Comparison of ENCODE assay signal across 8 cellular contexts in genomic region chr5:150000261-150000989, GRCh38. TPM values are rescaled to one million over a fixed set of nuclear protein-coding genes. Genes with fewer than 3 reads are reported as not detected.
DNase-seq lines count a peak whose midpoint lies in the region; ATAC-seq and TF ChIP-seq lines count a peak whose summit lies in the region.

A gene with protein sequence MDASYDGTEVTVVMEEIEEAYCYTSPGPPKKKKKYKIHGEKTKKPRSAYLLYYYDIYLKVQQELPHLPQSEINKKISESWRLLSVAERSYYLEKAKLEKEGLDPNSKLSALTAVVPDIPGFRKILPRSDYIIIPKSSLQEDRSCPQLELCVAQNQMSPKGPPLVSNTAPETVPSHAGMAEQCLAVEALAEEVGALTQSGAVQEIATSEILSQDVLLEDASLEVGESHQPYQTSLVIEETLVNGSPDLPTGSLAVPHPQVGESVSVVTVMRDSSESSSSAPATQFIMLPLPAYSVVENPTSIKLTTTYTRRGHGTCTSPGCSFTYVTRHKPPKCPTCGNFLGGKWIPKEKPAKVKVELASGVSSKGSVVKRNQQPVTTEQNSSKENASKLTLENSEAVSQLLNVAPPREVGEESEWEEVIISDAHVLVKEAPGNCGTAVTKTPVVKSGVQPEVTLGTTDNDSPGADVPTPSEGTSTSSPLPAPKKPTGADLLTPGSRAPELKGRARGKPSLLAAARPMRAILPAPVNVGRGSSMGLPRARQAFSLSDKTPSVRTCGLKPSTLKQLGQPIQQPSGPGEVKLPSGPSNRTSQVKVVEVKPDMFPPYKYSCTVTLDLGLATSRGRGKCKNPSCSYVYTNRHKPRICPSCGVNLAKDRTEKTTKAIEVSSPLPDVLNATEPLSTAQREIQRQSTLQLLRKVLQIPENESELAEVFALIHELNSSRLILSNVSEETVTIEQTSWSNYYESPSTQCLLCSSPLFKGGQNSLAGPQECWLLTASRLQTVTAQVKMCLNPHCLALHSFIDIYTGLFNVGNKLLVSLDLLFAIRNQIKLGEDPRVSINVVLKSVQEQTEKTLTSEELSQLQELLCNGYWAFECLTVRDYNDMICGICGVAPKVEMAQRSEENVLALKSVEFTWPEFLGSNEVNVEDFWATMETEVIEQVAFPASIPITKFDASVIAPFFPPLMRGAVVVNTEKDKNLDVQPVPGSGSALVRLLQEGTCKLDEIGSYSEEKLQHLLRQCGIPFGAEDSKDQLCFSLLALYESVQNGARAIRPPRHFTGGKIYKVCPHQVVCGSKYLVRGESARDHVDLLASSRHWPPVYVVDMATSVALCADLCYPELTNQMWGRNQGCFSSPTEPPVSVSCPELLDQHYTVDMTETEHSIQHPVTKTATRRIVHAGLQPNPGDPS (N-terminal part only) (plus strand): TSS chr5:150000739. CDS start chr5:150004853, 4,114 bp downstream.
TIGD6 (minus strand) TSS chr5:150000654; CDS start chr5:149996348, 4,306 bp downstream.

- H3K36me3 ChIP-seq in DOHH2 (ENCODE audit: control insufficient read depth, low read length) = peaks cover 35% of the 10 kb centered on the region
- peaks cover 16% of the 10 kb centered on the region for H3K36me3 ChIP-seq in KOPT-K1 (ENCODE audit: insufficient read depth, low read length)
- H3K36me3 ChIP-seq in Peyer's patch = no peaks in the 10 kb centered on the region
- peaks cover 0 to 23% (median 0%) of the 10 kb centered on the region in 3 experiments for H3K36me3 ChIP-seq in naive thymus-derived CD4-positive, alpha-beta T cell (ENCODE audit: control insufficient read depth in 2 of 3, insufficient read depth in 3 of 3, low read length in 3 of 3)

- peaks cover 21% of the 10 kb centered on the region for H3K4me1 ChIP-seq in DOHH2 (ENCODE audit: control insufficient read depth, low read length)
- H3K4me1 ChIP-seq in Peyer's patch = peaks cover 0 to 28% (median 0%) of the 10 kb centered on the region in 4 donors
- H3K4me1 ChIP-seq in naive thymus-derived CD4-positive, alpha-beta T cell (ENCODE audit: control insufficient read depth in 2 of 2, insufficient read depth in 2 of 2, low read length in 2 of 2) = peaks cover 18 to 23% of the 10 kb centered on the region in 2 donors

- no peaks in the 10 kb centered on the region for H3K9me3 Mint-ChIP-seq in activated T-helper 1 cell treated with anti-CD3 and anti-CD28 coated beads, Interleukin-12 subunit alpha, Interleukin-12 subunit beta, Interleukin-2, Interleukin-4 antibody, amounts not matched to agents 30 ng/mL and 10 ng/mL and 1 ng/mL, durations not matched to agents 14 hours and 24 hours and 36 hours
- H3K9me3 Mint-ChIP-seq in naive thymus-derived CD4-positive, alpha-beta T cell = no peaks in the 10 kb centered on the region
- H3K9me3 Mint-ChIP-seq in stimulated activated memory B cell treated with anti-CD40 and anti-IgM and Interleukin-4, amounts not matched to agents 10 μg/mL and 1 μg/mL and 100 μg/mL, for 72 hours = no peaks in the 10 kb centered on the region

- CTCF ChIA-PET in naive thymus-derived CD4-positive, alpha-beta T cell (lab: Charles Lee) = interaction anchor here (0.7 to 1.5 kb wide), 4 partner anchors 9 to 166 kb away, joined by 3 to 4 read pairs (median 4); no protein-coding TSS in a partner anchor

- peaks cover 13% of the 10 kb centered on the region for H3F3A ChIP-seq in DOHH2 (ENCODE audit: control insufficient read depth, insufficient read depth)

- peak within 1 kb of the TSS; percentile 98 for H3K27ac Mint-ChIP-seq in activated T-helper 1 cell treated with anti-CD3 and anti-CD28 coated beads, Interleukin-12 subunit alpha, Interleukin-12 subunit beta, Interleukin-2, Interleukin-4 antibody, amounts not matched to agents 30 ng/mL and 10 ng/mL and 1 ng/mL, durations not matched to agents 14 hours and 24 hours and 36 hours
- peak within 1 kb of the TSS; percentile 75 to 98 (median 94) for H3K27ac Mint-ChIP-seq in naive thymus-derived CD4-positive, alpha-beta T cell
- H3K27ac Mint-ChIP-seq in stimulated activated memory B cell treated with anti-CD40 and anti-IgM and Interleukin-4, amounts not matched to agents 10 μg/mL and 1 μg/mL and 100 μg/mL, for 72 hours = peak within 1 kb of the TSS; percentile 87

- peak within 1 kb of the TSS; percentile 99 for H3K4me3 Mint-ChIP-seq in activated T-helper 1 cell treated with anti-CD3 and anti-CD28 coated beads, Interleukin-12 subunit alpha, Interleukin-12 subunit beta, Interleukin-2, Interleukin-4 antibody, amounts not matched to agents 30 ng/mL and 10 ng/mL and 1 ng/mL, durations not matched to agents 14 hours and 24 hours and 36 hours
- peak within 1 kb of the TSS; percentile 86 to 99 (median 93) for H3K4me3 Mint-ChIP-seq in naive thymus-derived CD4-positive, alpha-beta T cell
- H3K4me3 Mint-ChIP-seq in stimulated activated memory B cell treated with anti-CD40 and anti-IgM and Interleukin-4, amounts not matched to agents 10 μg/mL and 1 μg/mL and 100 μg/mL, for 72 hours = peak within 1 kb of the TSS; percentile 88

- peaks cover 52% of the 10 kb centered on the region for H3K4me1 Mint-ChIP-seq in activated T-helper 1 cell treated with anti-CD3 and anti-CD28 coated beads, Interleukin-12 subunit alpha, Interleukin-12 subunit beta, Interleukin-2, Interleukin-4 antibody, amounts not matched to agents 30 ng/mL and 10 ng/mL and 1 ng/mL, durations not matched to agents 14 hours and 24 hours and 36 hours (ENCODE audit: low read depth)
- H3K4me1 Mint-ChIP-seq in naive thymus-derived CD4-positive, alpha-beta T cell = peaks cover 33 to 55% (median 46%) of the 10 kb centered on the region in 7 donors
- peaks cover 46% of the 10 kb centered on the region for H3K4me1 Mint-ChIP-seq in stimulated activated memory B cell treated with anti-CD40 and anti-IgM and Interleukin-4, amounts not matched to agents 10 μg/mL and 1 μg/mL and 100 μg/mL, for 72 hours

- H3K9me2 ChIP-seq in DOHH2 (replicated peaks; ENCODE audit: control insufficient read depth, low read length) = no peaks in the 10 kb centered on the region

- TF ChIP-seq CTCF in DOHH2 (IDR thresholded peaks at IDR 0.05; ENCODE audit: low read depth, low read length, poor library complexity, severe bottlenecking) = no peak
- TF ChIP-seq CTCF in Peyer's patch (IDR thresholded peaks at IDR 0.05) = peak in 2 of 6 experiments; percentile 7 to 32

- peaks cover 54% of the 10 kb centered on the region for H3K79me2 ChIP-seq in DOHH2 (ENCODE audit: control insufficient read depth, low read length)

- POLR2A ChIA-PET in naive thymus-derived CD4-positive, alpha-beta T cell (lab: Charles Lee) = interaction anchor here (0.6 to 2.3 kb wide), 8 partner anchors 9 to 450 kb away, joined by 3 to 7 read pairs (median 3); partner anchors contain the start of gene SLC26A2

- peak; percentile 58 to 68 for TF ChIP-seq POLR2A in Peyer's patch (IDR thresholded peaks at IDR 0.05)

- H4K20me1 ChIP-seq in DOHH2 (ENCODE audit: control insufficient read depth, insufficient read depth, low read depth, low read length) = peaks cover 7% of the 10 kb centered on the region; the same call in 1 of the 2 replicates

- H3K4me2 ChIP-seq in DOHH2 (ENCODE audit: low read length) = peak within 1 kb of the TSS; percentile 96

- H3K27me3 ChIP-seq in DOHH2 (ENCODE audit: control insufficient read depth, low read length) = no peaks in the 10 kb centered on the region
- H3K27me3 ChIP-seq in Peyer's patch = no peaks in the 10 kb centered on the region
- no peaks in the 10 kb centered on the region for H3K27me3 ChIP-seq in naive thymus-derived CD4-positive, alpha-beta T cell (ENCODE audit: control insufficient read depth in 2 of 2, insufficient read depth in 2 of 2, low read length in 2 of 2)

- peak; percentile 91 to 96 (median 91) for DNase-seq in Peyer's patch
- peak; percentile 82 for DNase-seq in activated T-helper 1 cell treated with anti-CD3 and anti-CD28 coated beads, Interleukin-12 subunit alpha, Interleukin-12 subunit beta, Interleukin-2, Interleukin-4 antibody, amounts not matched to agents 30 ng/mL and 10 ng/mL and 1 ng/mL, durations not matched to agents 14 hours and 24 hours and 36 hours (ENCODE audit: low spot score)
- DNase-seq in fibroblast of gingiva (ENCODE audit: low read depth) = peak; percentile 94
- peak; percentile 64 to 87 (median 74) for DNase-seq in naive thymus-derived CD4-positive, alpha-beta T cell

- H3K27ac ChIP-seq in DOHH2 (ENCODE audit: low read depth, low read length) (peak within 1 kb of the TSS; percentile 61), KOPT-K1 (ENCODE audit: low read depth, low read length, poor library complexity, severe bottlenecking) (peak within 1 kb of the TSS; percentile 80), Peyer's patch (peak within 1 kb of the TSS; percentile 87 to 94 (median 90))
- peak within 1 kb of the TSS; percentile 80 for H3K27ac ChIP-seq in naive thymus-derived CD4-positive, alpha-beta T cell (ENCODE audit: low read depth, low read length)

- no peaks in the 10 kb centered on the region for H3K27me3 Mint-ChIP-seq in activated T-helper 1 cell treated with anti-CD3 and anti-CD28 coated beads, Interleukin-12 subunit alpha, Interleukin-12 subunit beta, Interleukin-2, Interleukin-4 antibody, amounts not matched to agents 30 ng/mL and 10 ng/mL and 1 ng/mL, durations not matched to agents 14 hours and 24 hours and 36 hours (ENCODE audit: insufficient read depth)
- H3K27me3 Mint-ChIP-seq in naive thymus-derived CD4-positive, alpha-beta T cell = no peaks in the 10 kb centered on the region
- no peaks in the 10 kb centered on the region for H3K27me3 Mint-ChIP-seq in stimulated activated memory B cell treated with anti-CD40 and anti-IgM and Interleukin-4, amounts not matched to agents 10 μg/mL and 1 μg/mL and 100 μg/mL, for 72 hours

- H3K4me3 ChIP-seq in DOHH2 (ENCODE audit: low read length) (peak within 1 kb of the TSS; percentile 88), Peyer's patch (peak within 1 kb of the TSS; percentile 83 to 99 (median 94))
- peak within 1 kb of the TSS; percentile 76 for H3K4me3 ChIP-seq in naive thymus-derived CD4-positive, alpha-beta T cell (ENCODE audit: low read length)

- H3K9me3 ChIP-seq in DOHH2 (ENCODE audit: control insufficient read depth, insufficient read depth, low read length) = no peaks in the 10 kb centered on the region
- H3K9me3 ChIP-seq in KOPT-K1 (ENCODE audit: insufficient read depth, low read length, poor library complexity, severe bottlenecking) = no peaks in the 10 kb centered on the region
- H3K9me3 ChIP-seq in Peyer's patch = no peaks in the 10 kb centered on the region
- no peaks in the 10 kb centered on the region for H3K9me3 ChIP-seq in naive thymus-derived CD4-positive, alpha-beta T cell (ENCODE audit: control insufficient read depth in 2 of 3, low read length in 3 of 3)

- intact Hi-C loops in activated T-helper 1 cell treated with anti-CD3 and anti-CD28 coated beads, Interleukin-12 subunit alpha, Interleukin-12 subunit beta, Interleukin-2, Interleukin-4 antibody, amounts not matched to agents 30 ng/mL and 10 ng/mL and 1 ng/mL, durations not matched to agents 14 hours and 24 hours and 36 hours (cut with micrococcal nuclease) = loop anchor here (1.0 to 5.0 kb wide), 9 partner anchors 40 to 1772 kb away; partner anchors contain the start of genes ARHGEF37, CD74, G3BP1 and GRPEL2
- intact Hi-C loops in naive thymus-derived CD4-positive, alpha-beta T cell (cut with micrococcal nuclease) = loop anchor here (1.0 to 10.0 kb wide), 16 partner anchors 10 to 1771 kb away; partner anchors contain the start of genes CSNK1A1 (in 2 of the 2), G3BP1 (in 2 of the 2), SLC26A2 (in 2 of the 2) and TCOF1 (in 2 of the 2)

- peak; percentile 88 for ATAC-seq in GM21825 (IDR thresholded peaks at IDR 0.05; ENCODE audit: unreplicated experiment)
- peak; percentile 83 for ATAC-seq in naive thymus-derived CD4-positive, alpha-beta T cell
- ATAC-seq in stimulated activated memory B cell treated with anti-CD40 and anti-IgM and Interleukin-4, amounts not matched to agents 10 μg/mL and 1 μg/mL and 100 μg/mL, for 72 hours = peak; percentile 97

- peaks cover 23% of the 10 kb centered on the region for H3K36me3 Mint-ChIP-seq in activated T-helper 1 cell treated with anti-CD3 and anti-CD28 coated beads, Interleukin-12 subunit alpha, Interleukin-12 subunit beta, Interleukin-2, Interleukin-4 antibody, amounts not matched to agents 30 ng/mL and 10 ng/mL and 1 ng/mL, durations not matched to agents 14 hours and 24 hours and 36 hours (ENCODE audit: low read depth)
- peaks cover 6 to 21% (median 20%) of the 10 kb centered on the region in 5 donors for H3K36me3 Mint-ChIP-seq in naive thymus-derived CD4-positive, alpha-beta T cell
- H3K36me3 Mint-ChIP-seq in stimulated activated memory B cell treated with anti-CD40 and anti-IgM and Interleukin-4, amounts not matched to agents 10 μg/mL and 1 μg/mL and 100 μg/mL, for 72 hours = peaks cover 28% of the 10 kb centered on the region

RNA-seq across cellular contexts. Expression of the first gene that starts in this region (rescaled TPM):
- total RNA-seq in Peyer's patch = 10 to 100 TPM; 24.3 to 45.0 (median 41.4) TPM
- 49.1 and 49.9 TPM in 2 replicates for total RNA-seq in activated T-helper 1 cell treated with anti-CD3 and anti-CD28 coated beads, Interleukin-12 subunit alpha, Interleukin-12 subunit beta, Interleukin-2, Interleukin-4 antibody, amounts not matched to agents 30 ng/mL and 10 ng/mL and 1 ng/mL, durations not matched to agents 14 hours and 24 hours and 36 hours
- total RNA-seq in naive thymus-derived CD4-positive, alpha-beta T cell = 10 to 100 TPM; 27.2 to 40.6 (median 34.5) TPM
- 10 to 100 TPM in 1 of 2 donors, 1 to 10 TPM in 1; 8.2 to 12.6 TPM for polyA plus RNA-seq in naive thymus-derived CD4-positive, alpha-beta T cell

RNA-seq across cellular contexts. Expression of gene TIGD6, which starts in this region (rescaled TPM):
- 1 to 10 TPM; 1.2 to 4.5 (median 2.7) TPM for total RNA-seq in Peyer's patch
- 2.4 TPM in 2 replicates for total RNA-seq in activated T-helper 1 cell treated with anti-CD3 and anti-CD28 coated beads, Interleukin-12 subunit alpha, Interleukin-12 subunit beta, Interleukin-2, Interleukin-4 antibody, amounts not matched to agents 30 ng/mL and 10 ng/mL and 1 ng/mL, durations not matched to agents 14 hours and 24 hours and 36 hours
- total RNA-seq in naive thymus-derived CD4-positive, alpha-beta T cell = 1 to 10 TPM; 2.3 to 7.4 (median 2.8) TPM
- 1 to 10 TPM; 4.1 to 5.5 TPM for polyA plus RNA-seq in naive thymus-derived CD4-positive, alpha-beta T cell

Comparison
In these comparisons a context has a peak if more than half of its experiments do, and no peak if none do; other contexts are left out.
1. Peak in every context shown above with its lines: DNase-seq, ATAC-seq, H3K4me3 ChIP-seq and H3K27ac ChIP-seq.